In genomic region chr15:37788767-37789391, GRCh38 we compare ENCODE assay signal across 19 cellular contexts.
"Had no signal": no experiment of that assay in that cellular context is flagged by ENCODE, and none has a peak within 500 bp of the region (broad histone marks: within the 10 kb centered on the region; RNA-seq: fewer than 3 reads in every experiment).

No MANE protein-coding gene starts in this region.

- H3K9me3 ChIP-seq: body of pancreas, lower lobe of right lung, neutrophil, sigmoid colon, testis had no signal

- H3K36me3 ChIP-seq: lower lobe of right lung, neutrophil, sigmoid colon had no signal

- H3K27me3 ChIP-seq: body of pancreas, neutrophil, sigmoid colon, testis had no signal

- H3K27ac ChIP-seq: body of pancreas, lower lobe of right lung, neutrophil, sigmoid colon, testis had no signal

- H3K4me1 ChIP-seq: body of pancreas, lower lobe of right lung, sigmoid colon, testis had no signal

- H3K4me3 ChIP-seq: body of pancreas, lower lobe of right lung, sigmoid colon, testis had no signal

- ATAC-seq: activated T-helper 17 cell treated with anti-CD3 and anti-CD28 coated beads, Interleukin-2, amount 50 U/mL, for 72 hours; body of pancreas; lower lobe of right lung; natural killer cell; stimulated activated memory B cell treated with anti-CD40 and anti-IgM and Interleukin-4, amounts not matched to agents 10 μg/mL and 1 μg/mL and 100 μg/mL, for 72 hours had no signal

- DNase-seq: activated B cell treated with CpG ODN at 0.5 μM for 24 hours; activated CD4-positive, alpha-beta memory T cell treated with anti-CD3 and anti-CD28 coated beads for 36 hours; activated CD4-positive, alpha-beta T cell treated with anti-CD3 and anti-CD28 coated beads for 4 hours; activated naive CD4-positive, alpha-beta T cell; activated naive CD8-positive, alpha-beta T cell treated with anti-CD3 and anti-CD28 coated beads, Interleukin-2, amount 10 ng/mL, durations not matched to agents 7 days and 5 days; activated T-cell treated with anti-CD3 and anti-CD28 coated beads, Interleukin-2, amount 50 U/mL, for 1 hour; amygdala; body of pancreas; dermis blood vessel endothelial cell; effector memory CD4-positive, alpha-beta T cell; lower lobe of right lung; natural killer cell; sigmoid colon; stimulated activated CD4-positive, alpha-beta T cell treated with anti-CD3 and anti-CD28 coated beads, Interleukin-4, amount 100 ng/mL, for 24 hours; T-helper 9 cell; testis had no signal
